Comparison of ENCODE assay signal across 9 cellular contexts in genomic region chr4:165111906-165112257, GRCh38. TPM values are rescaled to one million over a fixed set of nuclear protein-coding genes. Genes with fewer than 3 reads are reported as not detected.
DNase-seq lines count a peak whose midpoint lies in the region; ATAC-seq, FAIRE-seq and TF ChIP-seq lines count a peak whose summit lies in the region.
"Had no signal": no experiment of that assay in that cellular context is flagged by ENCODE, and none has a peak within 500 bp of the region (broad histone marks: within the 10 kb centered on the region; RNA-seq: fewer than 3 reads in every experiment).

No MANE protein-coding gene starts in this region.

- no peak for TF ChIP-seq POLR2A in A549 (IDR thresholded peaks at IDR 0.05; ENCODE audit: low read length)

- 23% methylated on average over 8 of the region's 11 CpGs for WGBS in A549 (ENCODE audit: missing lambda C conversion rate)

- H3K9me3 ChIP-seq in A549 (no peaks in the 10 kb centered on the region), muscle layer of colon (ENCODE audit: low read length) (no peaks in the 10 kb centered on the region)

- peak overlapping the region; percentile 78 for H3K4me2 ChIP-seq in A549

- peak overlapping the region; percentile 71 for H3K9ac ChIP-seq in muscle layer of colon (ENCODE audit: low read length)

- CTCF ChIA-PET in A549 (lab: Yijun Ruan, JAX): no interaction called here

- POLR2A ChIA-PET in A549 (lab: Yijun Ruan, JAX): no interaction called here

- no peak for ATAC-seq in A549

- TF ChIP-seq CTCF in A549 (IDR thresholded peaks at IDR 0.05): no peak

- peak overlapping the region; percentile 76 for H3K4me3 ChIP-seq in A549
- H3K4me3 ChIP-seq in Jurkat, Clone E6-1 (ENCODE audit: low read length): peak overlapping the region; percentile 74
- peak overlapping the region; percentile 71 to 78 for H3K4me3 ChIP-seq in muscle layer of colon (ENCODE audit: low read depth in 1 of 2, low read length in 2 of 2)

- H3K36me3 ChIP-seq in muscle layer of colon (ENCODE audit: insufficient read depth, low read length): no peaks in the 10 kb centered on the region

- no peak for TF ChIP-seq RAD21 in A549 (conservative IDR thresholded peaks at IDR 0.05 in 1 of 2, IDR thresholded peaks at IDR 0.05 in 1 of 2)

- DNase-seq in A549 (ENCODE audit: low read depth in 1 of 2, low spot score in 1 of 2) (no peak), NCI-H187 (lab: John Stamatoyannopoulos, UW) (no peak), NCI-H345 (lab: John Stamatoyannopoulos, UW) (no peak), SIG-M5 (lab: John Stamatoyannopoulos, UW) (no peak), NOMO-1 (lab: John Stamatoyannopoulos, UW; ENCODE audit: unreplicated experiment in 2 of 2) (no peak)
- DNase-seq in Jurkat, Clone E6-1 (ENCODE audit: low read depth, low spot score): no peak
- DNase-seq: NCI-H446 treated with DMSO at 0.1 percent for 48 hours had no signal

- H3K27me3 ChIP-seq in muscle layer of colon (ENCODE audit: control insufficient read depth in 1 of 2, insufficient read depth in 2 of 2, low read length in 2 of 2): no peaks in the 10 kb centered on the region

- no peak for FAIRE-seq in A549 (lab: Jason Lieb, UNC)

- H3K4me1 ChIP-seq in A549 (peaks cover 6% of the 10 kb centered on the region; the same call in 1 of the 3 replicates), muscle layer of colon (ENCODE audit: insufficient read depth, low read length) (peaks cover 5% of the 10 kb centered on the region)

- TF ChIP-seq EP300 in A549 (IDR thresholded peaks at IDR 0.05): no peak

- H3K27ac ChIP-seq in A549: peak overlapping the region; percentile 90 to 95
- peak overlapping the region; percentile 88 for H3K27ac ChIP-seq in cingulate gyrus (ENCODE audit: low read depth, low read length)
- H3K27ac ChIP-seq in muscle layer of colon (ENCODE audit: low read depth, low read length): peak overlapping the region; percentile 82

TF ChIP-seq in A549, 52 proteins besides CTCF, POLR2A, EP300 and RAD21:
- no peak for TF ChIP-seq CBX8 (IDR thresholded peaks at IDR 0.05)
- TF ChIP-seq, protein P1, sequence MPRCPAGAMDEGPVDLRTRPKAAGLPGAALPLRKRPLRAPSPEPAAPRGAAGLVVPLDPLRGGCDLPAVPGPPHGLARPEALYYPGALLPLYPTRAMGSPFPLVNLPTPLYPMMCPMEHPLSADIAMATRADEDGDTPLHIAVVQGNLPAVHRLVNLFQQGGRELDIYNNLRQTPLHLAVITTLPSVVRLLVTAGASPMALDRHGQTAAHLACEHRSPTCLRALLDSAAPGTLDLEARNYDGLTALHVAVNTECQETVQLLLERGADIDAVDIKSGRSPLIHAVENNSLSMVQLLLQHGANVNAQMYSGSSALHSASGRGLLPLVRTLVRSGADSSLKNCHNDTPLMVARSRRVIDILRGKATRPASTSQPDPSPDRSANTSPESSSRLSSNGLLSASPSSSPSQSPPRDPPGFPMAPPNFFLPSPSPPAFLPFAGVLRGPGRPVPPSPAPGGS (IDR thresholded peaks at IDR 0.05): no peak
- no peak for TF ChIP-seq ZC3H11A (IDR thresholded peaks at IDR 0.05)
- TF ChIP-seq ESRRA (IDR thresholded peaks at IDR 0.05; ENCODE audit: borderline replicate concordance, low read length): no peak
- TF ChIP-seq RARB (CRISPR knock-in tag; IDR thresholded peaks at IDR 0.05): no peak
- TF ChIP-seq TP53 (CRISPR knock-in tag; IDR thresholded peaks at IDR 0.05): no peak
- TF ChIP-seq MYC (IDR thresholded peaks at IDR 0.05; ENCODE audit: borderline replicate concordance, low read length): no peak
- TF ChIP-seq, protein P2, sequence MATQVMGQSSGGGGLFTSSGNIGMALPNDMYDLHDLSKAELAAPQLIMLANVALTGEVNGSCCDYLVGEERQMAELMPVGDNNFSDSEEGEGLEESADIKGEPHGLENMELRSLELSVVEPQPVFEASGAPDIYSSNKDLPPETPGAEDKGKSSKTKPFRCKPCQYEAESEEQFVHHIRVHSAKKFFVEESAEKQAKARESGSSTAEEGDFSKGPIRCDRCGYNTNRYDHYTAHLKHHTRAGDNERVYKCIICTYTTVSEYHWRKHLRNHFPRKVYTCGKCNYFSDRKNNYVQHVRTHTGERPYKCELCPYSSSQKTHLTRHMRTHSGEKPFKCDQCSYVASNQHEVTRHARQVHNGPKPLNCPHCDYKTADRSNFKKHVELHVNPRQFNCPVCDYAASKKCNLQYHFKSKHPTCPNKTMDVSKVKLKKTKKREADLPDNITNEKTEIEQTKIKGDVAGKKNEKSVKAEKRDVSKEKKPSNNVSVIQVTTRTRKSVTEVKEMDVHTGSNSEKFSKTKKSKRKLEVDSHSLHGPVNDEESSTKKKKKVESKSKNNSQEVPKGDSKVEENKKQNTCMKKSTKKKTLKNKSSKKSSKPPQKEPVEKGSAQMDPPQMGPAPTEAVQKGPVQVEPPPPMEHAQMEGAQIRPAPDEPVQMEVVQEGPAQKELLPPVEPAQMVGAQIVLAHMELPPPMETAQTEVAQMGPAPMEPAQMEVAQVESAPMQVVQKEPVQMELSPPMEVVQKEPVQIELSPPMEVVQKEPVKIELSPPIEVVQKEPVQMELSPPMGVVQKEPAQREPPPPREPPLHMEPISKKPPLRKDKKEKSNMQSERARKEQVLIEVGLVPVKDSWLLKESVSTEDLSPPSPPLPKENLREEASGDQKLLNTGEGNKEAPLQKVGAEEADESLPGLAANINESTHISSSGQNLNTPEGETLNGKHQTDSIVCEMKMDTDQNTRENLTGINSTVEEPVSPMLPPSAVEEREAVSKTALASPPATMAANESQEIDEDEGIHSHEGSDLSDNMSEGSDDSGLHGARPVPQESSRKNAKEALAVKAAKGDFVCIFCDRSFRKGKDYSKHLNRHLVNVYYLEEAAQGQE (IDR thresholded peaks at IDR 0.05): no peak
- no peak for TF ChIP-seq CEBPB (IDR thresholded peaks at IDR 0.05)
- no peak for TF ChIP-seq HOXB5 (CRISPR knock-in tag; IDR thresholded peaks at IDR 0.05)
- TF ChIP-seq HMGXB4 (CRISPR knock-in tag; IDR thresholded peaks at IDR 0.05; ENCODE audit: borderline replicate concordance): no peak
- no peak for TF ChIP-seq GATA3 (IDR thresholded peaks at IDR 0.05; ENCODE audit: borderline replicate concordance)
- TF ChIP-seq FOSL2 (IDR thresholded peaks at IDR 0.05): no peak
- TF ChIP-seq FOSL2 (CRISPR knock-in tag; IDR thresholded peaks at IDR 0.05): no peak
- no peak for TF ChIP-seq JUN (IDR thresholded peaks at IDR 0.05)

RNA-seq across cellular contexts. Expression of gene TMEM192, which starts 0.8 kb away (rescaled TPM):
- 19.3 and 25.6 TPM in 2 replicates for polyA plus RNA-seq in A549 (2011; rRNA removed)
- 3.3 and 4.3 TPM in 2 replicates for polyA plus RNA-seq in A549 (2012; cell fraction: cytosol; rRNA removed)
- polyA plus RNA-seq in A549 (2012; cell fraction: nucleus; rRNA removed): 1.1 and 1.5 TPM in 2 replicates
- 7.5 to 8.8 TPM (median 8.4 TPM) in 3 replicates for polyA plus RNA-seq in A549 (2017; fragmentation: RNase III; extraction: RNeasy Plus Mini Kit Qiagen cat#74134 plus additional on column Dnase treatment)
- 6.4 and 8.1 TPM in 2 replicates for polyA minus RNA-seq in A549 (2011; rRNA and poly(A)+ RNA removed)
- 15.7 TPM for polyA plus RNA-seq in Jurkat, Clone E6-1 (2012; ENCODE audit: insufficient read depth, insufficient read length)

RNA-seq across cellular contexts. Expression of gene TRIM75, which starts 58.2 kb away (rescaled TPM):
- polyA plus RNA-seq in A549 (2011; rRNA removed) (not detected in 2 replicates), A549 (2017; fragmentation: RNase III; extraction: RNeasy Plus Mini Kit Qiagen cat#74134 plus additional on column Dnase treatment) (not detected in 3 replicates)
- not detected in 2 replicates for polyA plus RNA-seq in A549 (2012; cell fraction: cytosol; rRNA removed)
- polyA plus RNA-seq in A549 (2012; cell fraction: nucleus; rRNA removed): not detected in 2 replicates
- not detected in 2 replicates for polyA minus RNA-seq in A549 (2011; rRNA and poly(A)+ RNA removed)
- not detected for polyA plus RNA-seq in Jurkat, Clone E6-1 (2012; ENCODE audit: insufficient read depth, insufficient read length)
